In genomic region chr7:129769866-129770808, GRCh38 we compare ENCODE assay signal across 24 cellular contexts.
"Had no signal": no experiment of that assay in that cellular context is flagged by ENCODE, and none has a peak within 500 bp of the region (broad histone marks: within the 10 kb centered on the region; RNA-seq: fewer than 3 reads in every experiment).

No MANE protein-coding gene starts in this region.

- DNase-seq: dorsolateral prefrontal cortex; effector memory CD4-positive, alpha-beta T cell; gastrocnemius medialis; kidney; left ventricle myocardium inferior; lower lobe of right lung; mesenchymal stem cell; midbrain; naive B cell; psoas muscle; retina; stimulated activated CD4-positive, alpha-beta T cell treated with anti-CD3 and anti-CD28 coated beads, Interleukin-2, amount 100 ng/mL, for 24 hours; stimulated activated CD4-positive, alpha-beta T cell treated with anti-CD3 and anti-CD28 coated beads, Interleukin-4, amount 100 ng/mL, for 4 hours; stimulated activated naive B cell treated with anti-CD40 and anti-IgM and Interleukin-4, amounts not matched to agents 10 μg/mL and 1 μg/mL and 100 μg/mL, for 72 hours; stimulated activated naive CD8-positive, alpha-beta T cell treated with anti-CD3 and anti-CD28 coated beads, Interleukin-15, amount 100 ng/mL, for 72 hours; testis; upper lobe of right lung had no signal

- H3K4me1 ChIP-seq: esophagus muscularis mucosa, gastrocnemius medialis, left ventricle myocardium inferior, lower lobe of right lung, psoas muscle, testis, tibial nerve, upper lobe of right lung, vagina had no signal

- H3K4me3 ChIP-seq: coronary artery, dorsolateral prefrontal cortex, esophagus muscularis mucosa, gastrocnemius medialis, left ventricle myocardium inferior, lower lobe of right lung, psoas muscle, testis, tibial nerve, upper lobe of right lung, vagina had no signal

- H3K27me3 ChIP-seq: gastrocnemius medialis, testis, upper lobe of right lung, vagina had no signal

- H3K27ac ChIP-seq: coronary artery, dorsolateral prefrontal cortex, esophagus muscularis mucosa, gastrocnemius medialis, left ventricle myocardium inferior, lower lobe of right lung, psoas muscle, testis, tibial nerve, upper lobe of right lung, vagina had no signal

- FAIRE-seq: endometrium, kidney had no signal

- H3K9me3 ChIP-seq: esophagus muscularis mucosa, gastrocnemius medialis, left ventricle myocardium inferior, lower lobe of right lung, psoas muscle, testis, tibial nerve, upper lobe of right lung, vagina had no signal

- ATAC-seq: gastrocnemius medialis; left cardiac atrium; sciatic nerve; stimulated activated naive B cell treated with anti-CD40 and anti-IgM and Interleukin-4, amounts not matched to agents 10 μg/mL and 1 μg/mL and 100 μg/mL, for 72 hours; stimulated activated naive CD8-positive, alpha-beta T cell treated with anti-CD3 and anti-CD28 coated beads, Interleukin-15, amount 100 ng/mL, for 72 hours had no signal

- H3K36me3 ChIP-seq: esophagus muscularis mucosa, gastrocnemius medialis, left ventricle myocardium inferior, lower lobe of right lung, tibial nerve, upper lobe of right lung, vagina had no signal
